Comparison of ENCODE assay signal across 32 cellular contexts in genomic region chr6:52645976-52646375, GRCh38.
"Had no signal": no experiment of that assay in that cellular context is flagged by ENCODE, and none has a peak within 500 bp of the region (broad histone marks: within the 10 kb centered on the region; RNA-seq: fewer than 3 reads in every experiment).

No MANE protein-coding gene starts in this region.

- H3K27me3 ChIP-seq: ascending aorta, colonic mucosa, esophagus muscularis mucosa, gastrocnemius medialis had no signal

- DNase-seq: activated CD4-positive, alpha-beta memory T cell treated with anti-CD3 and anti-CD28 coated beads for 36 hours; activated CD4-positive, alpha-beta T cell treated with anti-CD3 and anti-CD28 coated beads for 36 hours; activated CD4-positive, alpha-beta T cell treated with anti-CD3 and anti-CD28 coated beads, Interleukin-2, amount 10 ng/mL, durations not matched to agents 24 days and 14 days; activated CD4-positive, CD25-positive, alpha-beta regulatory T cell; activated CD4-positive, CD25-positive, alpha-beta regulatory T cell treated with anti-CD3 and anti-CD28 coated beads, Interleukin-2, amount 50 U/mL, for 72 hours; activated CD8-positive, alpha-beta memory T cell treated with anti-CD3 and anti-CD28 coated beads, Interleukin-2, amount 10 ng/mL, durations not matched to agents 7 days and 5 days; activated CD8-positive, alpha-beta memory T cell treated with anti-CD3 and anti-CD28 coated beads, Interleukin-2, amount 50 U/mL, for 4 hours; activated CD8-positive, alpha-beta T cell treated with anti-CD3 and anti-CD28 coated beads, Interleukin-2, amount 10 ng/mL, durations not matched to agents 7 days and 5 days; activated gamma-delta T cell; activated naive CD4-positive, alpha-beta T cell; activated naive CD4-positive, alpha-beta T cell treated with anti-CD3 and anti-CD28 coated beads, Interleukin-2, amount 10 ng/mL, durations not matched to agents 7 days and 5 days; activated naive CD8-positive, alpha-beta T cell treated with anti-CD3 and anti-CD28 coated beads, Interleukin-2, amount 10 ng/mL, durations not matched to agents 7 days and 5 days; activated T-cell treated with anti-CD3 and anti-CD28 coated beads, Interleukin-2, amount 50 U/mL, for 1 hour; activated T-cell treated with anti-CD3 and anti-CD28 coated beads, Interleukin-2, amount 50 U/mL, for 48 hours; caudate nucleus; colonic mucosa; dorsolateral prefrontal cortex; effector memory CD4-positive, alpha-beta T cell; endodermal cell; foreskin keratinocyte; gastrocnemius medialis; glutamatergic neuron; heart left ventricle; T-helper 1 cell; T-helper 17 cell; T1000 had no signal

- H3K4me3 ChIP-seq: ascending aorta, colonic mucosa, dorsolateral prefrontal cortex, esophagus muscularis mucosa, gastrocnemius medialis, heart left ventricle had no signal

- H3K9me3 ChIP-seq: ascending aorta, colonic mucosa, esophagus muscularis mucosa, gastrocnemius medialis, heart left ventricle had no signal

- H3K27ac Mint-ChIP-seq: activated CD4-positive, alpha-beta memory T cell treated with anti-CD3 and anti-CD28 coated beads for 36 hours; activated CD4-positive, alpha-beta T cell treated with anti-CD3 and anti-CD28 coated beads for 36 hours; activated CD4-positive, alpha-beta T cell treated with anti-CD3 and anti-CD28 coated beads, Interleukin-2, amount 10 ng/mL, durations not matched to agents 24 days and 14 days; activated CD8-positive, alpha-beta memory T cell treated with anti-CD3 and anti-CD28 coated beads, Interleukin-2, amount 10 ng/mL, durations not matched to agents 7 days and 5 days; activated CD8-positive, alpha-beta T cell treated with anti-CD3 and anti-CD28 coated beads, Interleukin-2, amount 10 ng/mL, durations not matched to agents 7 days and 5 days; activated naive CD4-positive, alpha-beta T cell treated with anti-CD3 and anti-CD28 coated beads, Interleukin-2, amount 10 ng/mL, durations not matched to agents 7 days and 5 days; activated naive CD4-positive, alpha-beta T cell treated with anti-CD3 and anti-CD28 coated beads, Interleukin-2, amount 50 U/mL, for 72 hours; activated naive CD8-positive, alpha-beta T cell treated with anti-CD3 and anti-CD28 coated beads, Interleukin-2, amount 10 ng/mL, durations not matched to agents 7 days and 5 days; activated T-helper 1 cell treated with anti-CD3 and anti-CD28 coated beads, Interleukin-12 subunit alpha, Interleukin-12 subunit beta, Interleukin-2, Interleukin-4 antibody, amounts not matched to agents 30 ng/mL and 10 ng/mL and 1 ng/mL, durations not matched to agents 14 hours and 24 hours and 36 hours; activated T-helper 2 cell treated with anti-CD3 and anti-CD28 coated beads, Interferon-gamma antibody, Interleukin-2, Interleukin-4, amounts not matched to agents 10 μg/mL and 5 μg/mL and 100 μg/mL, durations not matched to agents 14 hours and 24 hours and 36 hours; endodermal cell; T-helper 17 cell; T-helper 2 cell treated with Interferon-gamma antibody and Interleukin-4, amounts not matched to agents 5 μg/mL and 100 μg/mL, for 36 hours had no signal

- H3K4me3 Mint-ChIP-seq: activated CD4-positive, alpha-beta memory T cell treated with anti-CD3 and anti-CD28 coated beads for 36 hours; activated CD4-positive, alpha-beta T cell treated with anti-CD3 and anti-CD28 coated beads for 36 hours; activated CD4-positive, alpha-beta T cell treated with anti-CD3 and anti-CD28 coated beads, Interleukin-2, amount 10 ng/mL, durations not matched to agents 24 days and 14 days; activated CD8-positive, alpha-beta memory T cell treated with anti-CD3 and anti-CD28 coated beads, Interleukin-2, amount 10 ng/mL, durations not matched to agents 7 days and 5 days; activated CD8-positive, alpha-beta T cell treated with anti-CD3 and anti-CD28 coated beads, Interleukin-2, amount 10 ng/mL, durations not matched to agents 7 days and 5 days; activated naive CD4-positive, alpha-beta T cell treated with anti-CD3 and anti-CD28 coated beads, Interleukin-2, amount 10 ng/mL, durations not matched to agents 7 days and 5 days; activated naive CD8-positive, alpha-beta T cell treated with anti-CD3 and anti-CD28 coated beads, Interleukin-2, amount 10 ng/mL, durations not matched to agents 7 days and 5 days; activated T-helper 1 cell treated with anti-CD3 and anti-CD28 coated beads, Interleukin-12 subunit alpha, Interleukin-12 subunit beta, Interleukin-2, Interleukin-4 antibody, amounts not matched to agents 30 ng/mL and 10 ng/mL and 1 ng/mL, durations not matched to agents 14 hours and 24 hours and 36 hours; endodermal cell; T-helper 17 cell; T-helper 2 cell treated with Interferon-gamma antibody and Interleukin-4, amounts not matched to agents 5 μg/mL and 100 μg/mL, for 36 hours had no signal

- ATAC-seq: activated CD4-positive, alpha-beta T cell treated with anti-CD3 and anti-CD28 coated beads for 36 hours; activated CD8-positive, alpha-beta memory T cell treated with anti-CD3 and anti-CD28 coated beads, Interleukin-2, amount 10 ng/mL, durations not matched to agents 7 days and 5 days; activated CD8-positive, alpha-beta T cell treated with anti-CD3 and anti-CD28 coated beads, Interleukin-2, amount 10 ng/mL, durations not matched to agents 7 days and 5 days; activated naive CD4-positive, alpha-beta T cell treated with anti-CD3 and anti-CD28 coated beads, Interleukin-2, amount 50 U/mL, for 72 hours; foreskin keratinocyte; gastrocnemius medialis; heart left ventricle; T-helper 17 cell had no signal

- H3K4me1 ChIP-seq: ascending aorta, colonic mucosa, foreskin keratinocyte, gastrocnemius medialis had no signal

- H3K9me3 Mint-ChIP-seq: activated CD4-positive, alpha-beta memory T cell treated with anti-CD3 and anti-CD28 coated beads for 36 hours; activated CD4-positive, alpha-beta T cell treated with anti-CD3 and anti-CD28 coated beads, Interleukin-2, amount 10 ng/mL, durations not matched to agents 24 days and 14 days; activated naive CD4-positive, alpha-beta T cell treated with anti-CD3 and anti-CD28 coated beads, Interleukin-2, amount 10 ng/mL, durations not matched to agents 7 days and 5 days; activated naive CD4-positive, alpha-beta T cell treated with anti-CD3 and anti-CD28 coated beads, Interleukin-2, amount 50 U/mL, for 72 hours; activated naive CD8-positive, alpha-beta T cell treated with anti-CD3 and anti-CD28 coated beads, Interleukin-2, amount 10 ng/mL, durations not matched to agents 7 days and 5 days; activated T-helper 1 cell treated with anti-CD3 and anti-CD28 coated beads, Interleukin-12 subunit alpha, Interleukin-12 subunit beta, Interleukin-2, Interleukin-4 antibody, amounts not matched to agents 30 ng/mL and 10 ng/mL and 1 ng/mL, durations not matched to agents 14 hours and 24 hours and 36 hours; activated T-helper 2 cell treated with anti-CD3 and anti-CD28 coated beads, Interferon-gamma antibody, Interleukin-2, Interleukin-4, amounts not matched to agents 10 μg/mL and 5 μg/mL and 100 μg/mL, durations not matched to agents 14 hours and 24 hours and 36 hours; endodermal cell had no signal

- H3K36me3 ChIP-seq: ascending aorta, colonic mucosa, esophagus muscularis mucosa, gastrocnemius medialis, heart left ventricle had no signal

- H3K36me3 Mint-ChIP-seq: activated CD4-positive, alpha-beta memory T cell treated with anti-CD3 and anti-CD28 coated beads for 36 hours; activated naive CD4-positive, alpha-beta T cell treated with anti-CD3 and anti-CD28 coated beads, Interleukin-2, amount 10 ng/mL, durations not matched to agents 7 days and 5 days; activated naive CD4-positive, alpha-beta T cell treated with anti-CD3 and anti-CD28 coated beads, Interleukin-2, amount 50 U/mL, for 72 hours; activated naive CD8-positive, alpha-beta T cell treated with anti-CD3 and anti-CD28 coated beads, Interleukin-2, amount 10 ng/mL, durations not matched to agents 7 days and 5 days had no signal

- H3K27ac ChIP-seq: ascending aorta, colonic mucosa, dorsolateral prefrontal cortex, esophagus muscularis mucosa, foreskin keratinocyte, gastrocnemius medialis, heart left ventricle had no signal
